In genomic region chr20:63183422-63184146, GRCh38 we compare ENCODE assay signal across 8 cellular contexts. TPM values are rescaled to one million over a fixed set of nuclear protein-coding genes. Genes with fewer than 3 reads are reported as not detected.
DNase-seq lines count a peak whose midpoint lies in the region; ATAC-seq and TF ChIP-seq lines count a peak whose summit lies in the region.

No MANE protein-coding gene starts in this region.

- DNase-seq in EH (ENCODE audit: low read depth) (peak; percentile 39), colonic mucosa (peak; percentile 37), mucosa of gallbladder (ENCODE audit: low spot score) (peak; percentile 17), tibial artery (no peak), NOMO-1 treated with DMSO at 0.1 percent for 48 hours (lab: John Stamatoyannopoulos, UW; ENCODE audit: unreplicated experiment) (no peak)
- peak; percentile 65 for DNase-seq in activated CD4-positive, CD25-positive, alpha-beta regulatory T cell treated with anti-CD3 and anti-CD28 coated beads, Interleukin-2, amount 50 U/mL, for 72 hours

- H3K4me1 ChIP-seq in KMS-11 (ENCODE audit: low read depth, poor library complexity, severe bottlenecking) (no peaks in the 10 kb centered on the region), colonic mucosa (peaks cover 3% of the 10 kb centered on the region), tibial artery (peaks cover 0 to 11% (median 10%) of the 10 kb centered on the region in 4 donors)

- H3K4me3 ChIP-seq in KMS-11 (IDR thresholded peaks at IDR 0.05; ENCODE audit: insufficient read depth, low read depth, low read length) (no peak overlapping the region), colonic mucosa (no peak overlapping the region), tibial artery (no peak overlapping the region)

- H3K9me3 ChIP-seq in colonic mucosa (no peaks in the 10 kb centered on the region), tibial artery (no peaks in the 10 kb centered on the region)

- H3K27me3 ChIP-seq in KMS-11 (ENCODE audit: insufficient read depth, low read depth) (peaks cover 53% of the 10 kb centered on the region), colonic mucosa (peaks cover 20% of the 10 kb centered on the region), tibial artery (peaks cover 0 to 58% of the 10 kb centered on the region in 2 donors)

- TF ChIP-seq CTCF in KMS-11 (conservative IDR thresholded peaks at IDR 0.05; ENCODE audit: low read depth, low read length) (peak; percentile 79), colonic mucosa (IDR thresholded peaks at IDR 0.05) (peak; percentile 80), tibial artery (IDR thresholded peaks at IDR 0.05) (peak; percentile 30 to 49)

- no peaks in the 10 kb centered on the region for H3K36me3 ChIP-seq in KMS-11 (ENCODE audit: insufficient read depth)
- H3K36me3 ChIP-seq in colonic mucosa, result no peaks in the 10 kb centered on the region
- no peaks in the 10 kb centered on the region for H3K36me3 ChIP-seq in tibial artery

- H3K4me2 ChIP-seq in KMS-11, result no peak overlapping the region

- no peaks in the 10 kb centered on the region for H4K20me1 ChIP-seq in KMS-11 (ENCODE audit: insufficient read depth)

- no peak overlapping the region for H2AFZ ChIP-seq in KMS-11 (ENCODE audit: low read depth)

- H3K27ac ChIP-seq in KMS-11 (no peak overlapping the region), colonic mucosa (no peak overlapping the region), tibial artery (no peak overlapping the region)

- ATAC-seq in HG02840 (IDR thresholded peaks at IDR 0.05; ENCODE audit: low FRiP score, unreplicated experiment), result no peak

- intact Hi-C loops in colonic mucosa (cut with DNase I) (no loop called here), tibial artery (cut with DNase I; ENCODE audit: low total_unique reads) (loop anchor here (5.0 kb wide), 1 partner anchor 126 kb away; no protein-coding TSS in a partner anchor)

- no peaks in the 10 kb centered on the region for H3K79me2 ChIP-seq in KMS-11 (ENCODE audit: insufficient read depth, low read depth)

- H3K9ac ChIP-seq in KMS-11 (no peak overlapping the region), colonic mucosa (ENCODE audit: low read depth in 2 of 2, low read length in 2 of 2) (no peak overlapping the region)

RNA-seq across cellular contexts. Expression of gene YTHDF1, which starts 32.3 kb away (rescaled TPM):
- total RNA-seq in colonic mucosa (10 to 100 TPM; 35.4 to 38.7 TPM), mucosa of gallbladder (40.8 TPM)

RNA-seq across cellular contexts. Expression of gene BIRC7, which starts 52.1 kb away (rescaled TPM):
- total RNA-seq in colonic mucosa, result not detected
- total RNA-seq in mucosa of gallbladder, result 0.14 TPM

Comparison
In these comparisons a context has a peak if more than half of its experiments do, and no peak if none do; other contexts are left out.
1. DNase-seq: peak in EH (single experiment), activated CD4-positive, CD25-positive, alpha-beta regulatory T cell treated with anti-CD3 and anti-CD28 coated beads, Interleukin-2, amount 50 U/mL, for 72 hours (single experiment), colonic mucosa (single experiment) and mucosa of gallbladder (single experiment); none in tibial artery (0 of 2) and NOMO-1 treated with DMSO at 0.1 percent for 48 hours (single experiment).
2. Peak in every context shown above with its lines, with median percentiles within 50 percentile points of each other: CTCF ChIP-seq.